ENCODE assay signal across 15 cellular contexts in genomic region chr2:24819442-24820174, GRCh38. TPM values are rescaled to one million over a fixed set of nuclear protein-coding genes. Genes with fewer than 3 reads are reported as not detected.
DNase-seq lines count a peak whose midpoint lies in the region; ATAC-seq and TF ChIP-seq lines count a peak whose summit lies in the region.
"Had no signal": no experiment of that assay in that cellular context is flagged by ENCODE, and none has a peak within 500 bp of the region (broad histone marks: within the 10 kb centered on the region; RNA-seq: fewer than 3 reads in every experiment).

No MANE protein-coding gene starts in this region.

- intact Hi-C loops in left ventricle myocardium inferior (cut with micrococcal nuclease) (no loop called here), cardiac septum (cut with DNase I) (no loop called here), adrenal gland (cut with DNase I) (no loop called here)

- 86 to 89% (median 88%) methylated on average over 16 to 21 of the region's 21 CpGs for WGBS in adrenal gland, 4 donors

- DNase-seq in left ventricle myocardium inferior: peak; percentile 11
- no peak for DNase-seq in cardiac septum (ENCODE audit: low spot score)
- peak in 3 of 7 donors; percentile 13 to 36 (median 13) for DNase-seq in adrenal gland
- peak; percentile 33 for DNase-seq in left lobe of liver (ENCODE audit: low spot score)
- DNase-seq in type B pancreatic cell (ENCODE audit: extremely low spot score, unreplicated experiment): peak; percentile 59
- no peak for DNase-seq in GM10248 (ENCODE audit: extremely low spot score)
- DNase-seq in NCI-H2227 treated with DMSO at 0.1 percent for 48 hours (lab: John Stamatoyannopoulos, UW): no peak
- DNase-seq in activated gamma-delta T cell treated with Interleukin-2 at 50 U/mL for 16 hours: no peak
- DNase-seq: activated naive CD4-positive, alpha-beta T cell treated with anti-CD3 and anti-CD28 coated beads for 36 hours; body of pancreas; NCI-H2029; NCI-H526; SHP77 treated with DMSO at 0.1 percent for 48 hours; T-helper 17 cell had no signal

- ATAC-seq in left lobe of liver: no peak
- ATAC-seq: T-helper 17 cell had no signal

- H3K27me3 ChIP-seq in left ventricle myocardium inferior (ENCODE audit: low read depth) (no peaks in the 10 kb centered on the region), adrenal gland (no peaks in the 10 kb centered on the region)
- H3K27me3 ChIP-seq: body of pancreas had no signal

- H3K4me3 ChIP-seq in left ventricle myocardium inferior (no peak overlapping the region), adrenal gland (no peak overlapping the region)
- H3K4me3 ChIP-seq: body of pancreas had no signal

- POLR2A ChIA-PET in GM10248 (lab: Yijun Ruan, JAX): no interaction called here

- H3K27ac ChIP-seq in left ventricle myocardium inferior (replicated peaks) (no peak overlapping the region), adrenal gland (peak overlapping the region in 3 of 5 donors; percentile 25 to 78 (median 60))
- H3K27ac ChIP-seq: body of pancreas had no signal

- TF ChIP-seq CTCF in left ventricle myocardium inferior (IDR thresholded peaks at IDR 0.05; ENCODE audit: borderline replicate concordance) (no peak), adrenal gland (IDR thresholded peaks at IDR 0.05) (no peak), type B pancreatic cell (conservative IDR thresholded peaks at IDR 0.05) (no peak), GM10248 (IDR thresholded peaks at IDR 0.05; ENCODE audit: control extremely low read depth, extremely low read depth, low read depth, missing control alignments) (no peak)

- H3K9me3 ChIP-seq in left ventricle myocardium inferior (replicated peaks) (no peaks in the 10 kb centered on the region), adrenal gland (replicated peaks in 1 of 3) (no peaks in the 10 kb centered on the region)
- H3K9me3 ChIP-seq: body of pancreas had no signal

- CTCF ChIA-PET in GM10248 (lab: Yijun Ruan, JAX): interaction anchor here (1.2 to 2.6 kb wide), 6 partner anchors 8 to 410 kb away, joined by 3 to 21 read pairs (median 4); partner anchors contain the start of genes CENPO and PTRHD1

- H3K4me1 ChIP-seq in left ventricle myocardium inferior (peaks cover 11% of the 10 kb centered on the region), adrenal gland (replicated peaks in 1 of 2) (peaks cover 8 to 20% of the 10 kb centered on the region in 2 donors)

- H3K27me3 Mint-ChIP-seq in type B pancreatic cell: no peaks in the 10 kb centered on the region
- H3K27me3 Mint-ChIP-seq: natural killer cell treated with Interleukin-12 subunit alpha and Interleukin-12 subunit beta and Interleukin-15 and Interleukin-18, amount 100 ng/mL, for 72 hours; T-helper 17 cell had no signal

- H3K4me1 Mint-ChIP-seq in type B pancreatic cell (ENCODE audit: unreplicated experiment): no peaks in the 10 kb centered on the region
- H3K4me1 Mint-ChIP-seq: T-helper 17 cell had no signal

- H3K9me3 Mint-ChIP-seq in type B pancreatic cell: no peaks in the 10 kb centered on the region
- H3K9me3 Mint-ChIP-seq: activated naive CD4-positive, alpha-beta T cell treated with anti-CD3 and anti-CD28 coated beads for 36 hours; natural killer cell treated with Interleukin-12 subunit alpha and Interleukin-12 subunit beta and Interleukin-15 and Interleukin-18, amount 100 ng/mL, for 72 hours had no signal

- H3K4me3 Mint-ChIP-seq in type B pancreatic cell: no peak overlapping the region
- H3K4me3 Mint-ChIP-seq: activated naive CD4-positive, alpha-beta T cell treated with anti-CD3 and anti-CD28 coated beads for 36 hours; natural killer cell treated with Interleukin-12 subunit alpha and Interleukin-12 subunit beta and Interleukin-15 and Interleukin-18, amount 100 ng/mL, for 72 hours; T-helper 17 cell had no signal

- TF ChIP-seq POLR2A in adrenal gland (IDR thresholded peaks at IDR 0.05): no peak

- peaks cover 26% of the 10 kb centered on the region for H3K36me3 Mint-ChIP-seq in type B pancreatic cell

- H3K36me3 ChIP-seq in left ventricle myocardium inferior (peaks cover 26% of the 10 kb centered on the region), adrenal gland (replicated peaks in 1 of 2) (peaks cover 0 to 33% of the 10 kb centered on the region in 2 donors)

- no peak overlapping the region for H3K27ac Mint-ChIP-seq in type B pancreatic cell
- H3K27ac Mint-ChIP-seq: activated naive CD4-positive, alpha-beta T cell treated with anti-CD3 and anti-CD28 coated beads for 36 hours; natural killer cell treated with Interleukin-12 subunit alpha and Interleukin-12 subunit beta and Interleukin-15 and Interleukin-18, amount 100 ng/mL, for 72 hours; T-helper 17 cell had no signal

RNA-seq across cellular contexts. Expression of gene CENPO, which starts 26.4 kb away (rescaled TPM):
- total RNA-seq in left ventricle myocardium inferior (2.2 TPM), cardiac septum (2.3 TPM), adrenal gland (10 to 100 TPM in 4 of 8 donors, 1 to 10 TPM in 4; 6.6 to 12.7 (median 9.8) TPM), left lobe of liver (2.0 TPM), type B pancreatic cell (ENCODE audit: low replicate concordance) (14.4 and 39.7 TPM in 2 replicates)
- 1 to 10 TPM; 2.6 to 9.5 (median 3.1) TPM for polyA plus RNA-seq in adrenal gland

RNA-seq across cellular contexts. Expression of gene PTRHD1, which starts 26.4 kb away (rescaled TPM):
- 24.3 TPM for total RNA-seq in left ventricle myocardium inferior
- 23.2 TPM for total RNA-seq in cardiac septum
- 10 to 100 TPM; 36.9 to 71.6 (median 56.5) TPM for total RNA-seq in adrenal gland
- 10 to 100 TPM; 18.6 to 52.9 (median 33.4) TPM for polyA plus RNA-seq in adrenal gland
- 13.4 TPM for total RNA-seq in left lobe of liver
- total RNA-seq in type B pancreatic cell (ENCODE audit: low replicate concordance): 23.1 TPM in 2 replicates

Comparison
In these comparisons a context has a peak if more than half of its experiments do, and no peak if none do; other contexts are left out.
1. DNase-seq: peak in left ventricle myocardium inferior (single experiment), left lobe of liver (single experiment) and type B pancreatic cell (single experiment); none in cardiac septum (single experiment), GM10248 (single experiment), NCI-H2227 treated with DMSO at 0.1 percent for 48 hours (single experiment) and activated gamma-delta T cell treated with Interleukin-2 at 50 U/mL for 16 hours (single experiment).